7 cellular contexts compared by ENCODE assay signal in genomic region chr17:38482700-38483043, GRCh38. TPM values are rescaled to one million over a fixed set of nuclear protein-coding genes. Genes with fewer than 3 reads are reported as not detected.
DNase-seq lines count a peak whose midpoint lies in the region; ATAC-seq, FAIRE-seq and TF ChIP-seq lines count a peak whose summit lies in the region.
"Not testable (repeated sequence)": the region's sequence is repeated elsewhere in the genome, so short reads cannot be mapped to it uniquely, and the experiment has no call there.

No MANE protein-coding gene starts in this region.

- intact Hi-C loops in HepG2 (cut with micrococcal nuclease; ENCODE audit: unreplicated experiment), result not testable (repeated sequence)

- POLR2A ChIA-PET in HepG2 (lab: Yijun Ruan, JAX), result not testable (repeated sequence)

- not testable (repeated sequence) for H3K4me3 Mint-ChIP-seq in GM23338; chondrocyte (ENCODE audit: unreplicated experiment); type B pancreatic cell

- not testable (repeated sequence) for TF ChIP-seq RAD21 in HepG2 (CRISPR knock-in tag; IDR thresholded peaks at IDR 0.05)

- not testable (repeated sequence) for TF ChIP-seq CTCF in GM23338 (conservative IDR thresholded peaks at IDR 0.05; ENCODE audit: low read depth in 2 of 2); RWPE2 (IDR thresholded peaks at IDR 0.05; ENCODE audit: poor library complexity, severe bottlenecking); chondrocyte (IDR thresholded peaks at IDR 0.05); gastroesophageal sphincter (IDR thresholded peaks at IDR 0.05); HepG2 (CRISPR knock-in tag; IDR thresholded peaks at IDR 0.05); type B pancreatic cell (conservative IDR thresholded peaks at IDR 0.05)

- not testable (repeated sequence) for H3F3A ChIP-seq in GM23338 (replicated peaks; ENCODE audit: low read depth)

- not testable (repeated sequence) for H3K27me3 ChIP-seq in GM23338 (ENCODE audit: insufficient read depth); RWPE2 (ENCODE audit: insufficient read depth, poor library complexity, severe bottlenecking); gastroesophageal sphincter
- peaks cover 3 to 25% of the 10 kb centered on the region in 2 experiments; a peak in 3 of 5 replicates for H3K27me3 ChIP-seq in HepG2 (ENCODE audit: control insufficient read depth in 1 of 2, insufficient read depth in 2 of 2, low read length in 2 of 2)

- H3K9me2 ChIP-seq in GM23338 (ENCODE audit: insufficient read depth), result not testable (repeated sequence)

- not testable (repeated sequence) for H3K36me3 ChIP-seq in GM23338 (ENCODE audit: insufficient read depth); HepG2 (replicated peaks in 1 of 2; ENCODE audit: control insufficient read depth in 1 of 2, insufficient read depth in 2 of 2, low read length in 2 of 2)
- H3K36me3 ChIP-seq in RWPE2 (ENCODE audit: low read depth), result peaks cover 57% of the 10 kb centered on the region
- peaks cover 0 to 75% of the 10 kb centered on the region in 2 donors for H3K36me3 ChIP-seq in gastroesophageal sphincter

- H3K4me1 Mint-ChIP-seq in GM23338 (peaks cover 21% of the 10 kb centered on the region), chondrocyte (ENCODE audit: low read depth) (peaks cover 42% of the 10 kb centered on the region), type B pancreatic cell (ENCODE audit: unreplicated experiment) (peaks cover 19% of the 10 kb centered on the region)

- BruUV-seq in HepG2 (replicated peaks; lab: Mats Ljungman, UMichigan), result not testable (repeated sequence)

- ATAC-seq in GM23338, gastroesophageal sphincter: not testable (repeated sequence)
- ATAC-seq in RWPE2 (ENCODE audit: low read depth), result peak; percentile 53; the same call in 2 of the 3 replicates
- peak; percentile 69 for ATAC-seq in HepG2

- in situ Hi-C loops in HepG2 (cut with HindIII; ENCODE audit: extremely low pct_ligation_motif_present, low pct_unique_long_range_greater_than_20kb), result not testable (repeated sequence)

- not testable (repeated sequence) for FAIRE-seq in HepG2 (lab: Jason Lieb, UNC)

- H3K9ac ChIP-seq in HepG2 (ENCODE audit: insufficient read depth, low read depth, low read length), result not testable (repeated sequence)

- H3K79me2 ChIP-seq in GM23338 (replicated peaks; ENCODE audit: insufficient read depth); HepG2 (ENCODE audit: insufficient read depth, low read length): not testable (repeated sequence)

- H3K36me3 Mint-ChIP-seq in GM23338 (ENCODE audit: low read depth), result peaks cover 76% of the 10 kb centered on the region
- peaks cover 28% of the 10 kb centered on the region for H3K36me3 Mint-ChIP-seq in chondrocyte (ENCODE audit: low read depth)
- peaks cover 14% of the 10 kb centered on the region for H3K36me3 Mint-ChIP-seq in type B pancreatic cell

- H3K27ac Mint-ChIP-seq in GM23338, result not testable (repeated sequence)
- H3K27ac Mint-ChIP-seq in chondrocyte (ENCODE audit: unreplicated experiment) (peak overlapping the region; percentile 53), type B pancreatic cell (peak overlapping the region; percentile 82)

- H4K20me1 ChIP-seq in GM23338 (replicated peaks; ENCODE audit: insufficient read depth); HepG2 (ENCODE audit: insufficient read depth, low read length): not testable (repeated sequence)

- TF ChIP-seq EP300 in gastroesophageal sphincter (IDR thresholded peaks at IDR 0.05); HepG2 (IDR thresholded peaks at IDR 0.05; ENCODE audit: low read depth in 2 of 2, low read length in 2 of 2); HepG2 (CRISPR knock-in tag; IDR thresholded peaks at IDR 0.05; ENCODE audit: borderline replicate concordance): not testable (repeated sequence)

- H3K4me2 ChIP-seq in GM23338; HepG2 (ENCODE audit: low read depth, low read length): not testable (repeated sequence)

- not testable (repeated sequence) for DNase-seq in GM23338 (ENCODE audit: low spot score); RWPE2 (ENCODE audit: low spot score); chondrocyte (ENCODE audit: low spot score); HepG2 (ENCODE audit: low spot score); substantia nigra (lab: John Stamatoyannopoulos, UW); type B pancreatic cell (ENCODE audit: extremely low spot score, unreplicated experiment)

- CTCF ChIA-PET in HepG2 (lab: Yijun Ruan, JAX; ENCODE audit: low intra/inter-chr PET ratio, low total read pairs), result not testable (repeated sequence)

- H3K9me3 ChIP-seq in RWPE2 (ENCODE audit: severe bottlenecking); gastroesophageal sphincter; HepG2 (ENCODE audit: low read length): not testable (repeated sequence)

- not testable (repeated sequence) for H3K4me1 ChIP-seq in GM23338 (ENCODE audit: insufficient read depth); RWPE2 (ENCODE audit: insufficient read depth, poor library complexity, severe bottlenecking); HepG2 (ENCODE audit: insufficient read depth, low read length)
- H3K4me1 ChIP-seq in gastroesophageal sphincter, result peaks cover 3 to 51% (median 9%) of the 10 kb centered on the region in 3 donors

- not testable (repeated sequence) for H2AFZ ChIP-seq in GM23338; HepG2 (ENCODE audit: low read length)

- not testable (repeated sequence) for H3K9me3 Mint-ChIP-seq in GM23338; chondrocyte (ENCODE audit: low read depth); type B pancreatic cell

- 0 out of 2 replicates have a peak overlapping the region, but pooled peaks have one; percentile 26 for H3K27ac ChIP-seq in GM23338 (ENCODE audit: low read depth)
- peak overlapping the region; percentile 11 for H3K27ac ChIP-seq in RWPE2 (ENCODE audit: poor library complexity, severe bottlenecking)
- peak overlapping the region in 3 of 4 donors; percentile 43 to 75 (median 74) for H3K27ac ChIP-seq in gastroesophageal sphincter
- H3K27ac ChIP-seq in HepG2 (ENCODE audit: extremely low read length, insufficient read depth, low read length), result not testable (repeated sequence)
- peak overlapping the region; percentile 86 for H3K27ac ChIP-seq in substantia nigra (ENCODE audit: low read depth, low read length, poor library complexity, severe bottlenecking)

- H3K4me3 ChIP-seq in GM23338; RWPE2 (ENCODE audit: severe bottlenecking); gastroesophageal sphincter; HepG2 (replicated peaks in 1 of 3; ENCODE audit: insufficient read depth in 1 of 3, low read depth in 2 of 3, low read length in 3 of 3): not testable (repeated sequence)

- 63 to 80% methylated on average over 2 to 3 of the region's 8 CpGs for WGBS in gastroesophageal sphincter (ENCODE audit: low coverage in 1 of 2), 2 donors
- 46% methylated on average over 6 of the region's 8 CpGs for whole genome bisulfite sequencing in HepG2 (ENCODE audit: low lambda C conversion rate)

- peaks cover 11% of the 10 kb centered on the region for H3K27me3 Mint-ChIP-seq in GM23338 (ENCODE audit: insufficient read depth, low read depth, poor library complexity)
- not testable (repeated sequence) for H3K27me3 Mint-ChIP-seq in chondrocyte (ENCODE audit: low read depth); type B pancreatic cell

- not testable (repeated sequence) for TF ChIP-seq POLR2A in gastroesophageal sphincter (IDR thresholded peaks at IDR 0.05); HepG2 (IDR thresholded peaks at IDR 0.05; ENCODE audit: insufficient read depth in 1 of 2, low read depth in 2 of 2, low read length in 2 of 2)

RNA-seq across cellular contexts. Expression of gene ARHGAP23, which starts 54.4 kb away (rescaled TPM):
- 116 and 150 TPM in 2 replicates for total RNA-seq in GM23338 (2014; rRNA removed; shearing (Covaris generic))
- 21.4 and 24.1 TPM in 2 replicates for polyA plus RNA-seq in GM23338 (2016; fragmentation: Nextera tagmentation; extraction: Ambion mirVana)
- total RNA-seq in chondrocyte, result 109 to 165 TPM (median 157 TPM) in 3 replicates
- 100 to 1,000 TPM in 1 of 4 donors, 10 to 100 TPM in 3; 45.3 to 132 (median 82.8) TPM for total RNA-seq in gastroesophageal sphincter
- total RNA-seq in HepG2 (2016; rRNA removed; fragmentation: Illumina TruSeq; extraction: Trizol), result not detected in 2 replicates
- total RNA-seq in HepG2 (2016; cell fraction: cytosol; rRNA removed; fragmentation: Illumina TruSeq; extraction: Trizol; ENCODE audit: low read depth), result not detected in 2 replicates
- total RNA-seq in HepG2 (2016; cell fraction: insoluble cytoplasmic fraction; rRNA removed; fragmentation: Illumina TruSeq; extraction: Trizol), result 0.22 TPM in 1 of 2 replicates, not detected in the other
- total RNA-seq in HepG2 (2016; cell fraction: membrane; rRNA removed; fragmentation: Illumina TruSeq; extraction: Trizol), result not detected in 2 replicates
- 0.96 TPM in 1 of 2 replicates, not detected in the other for total RNA-seq in HepG2 (2016; cell fraction: nucleus; rRNA removed; fragmentation: Illumina TruSeq; extraction: Trizol)
- 0.03 TPM in 2 replicates for polyA plus RNA-seq in HepG2 (2011; rRNA removed)
- polyA plus RNA-seq in HepG2 (2011; cell fraction: cytosol; rRNA removed), result 0.03 and 0.14 TPM in 2 replicates
- 0.28 and 0.32 TPM in 2 replicates for polyA plus RNA-seq in HepG2 (2011; cell fraction: nucleus; rRNA removed)
- 0.08 and 0.20 TPM in 2 replicates for polyA plus RNA-seq in HepG2 (2012)
- 0.18 TPM in 1 of 2 replicates, not detected in the other for polyA plus RNA-seq in HepG2 (2016; cell fraction: cytosol; fragmentation: Illumina TruSeq; extraction: Trizol; ENCODE audit: low read depth)
- polyA plus RNA-seq in HepG2 (2016; cell fraction: insoluble cytoplasmic fraction; fragmentation: Illumina TruSeq; extraction: Trizol; ENCODE audit: low read depth), result 0.04 TPM in 1 of 2 replicates, not detected in the other
- polyA plus RNA-seq in HepG2 (2016; cell fraction: membrane; fragmentation: Illumina TruSeq; extraction: Trizol; ENCODE audit: low read depth), result not detected in 2 replicates
- 0.15 and 0.55 TPM in 2 replicates for polyA plus RNA-seq in HepG2 (2016; cell fraction: nucleus; fragmentation: Illumina TruSeq; extraction: Trizol; ENCODE audit: insufficient read depth, low read depth)
- 41.8 TPM in 1 of 2 replicates, not detected in the other for polyA minus RNA-seq in HepG2 (2011; rRNA and poly(A)+ RNA removed; ENCODE audit: low replicate concordance)
- polyA minus RNA-seq in HepG2 (2011; cell fraction: cytosol; rRNA and poly(A)+ RNA removed), result 0.20 TPM in 1 of 2 replicates, not detected in the other
- 0.39 TPM in 1 of 2 replicates, not detected in the other for polyA minus RNA-seq in HepG2 (2011; cell fraction: nucleus; rRNA and poly(A)+ RNA removed)
- total RNA-seq in type B pancreatic cell (ENCODE audit: low replicate concordance), result 114 and 333 TPM in 2 replicates

Comparison
In these comparisons a context has a peak if more than half of its experiments do, and no peak if none do; other contexts are left out.
1. RNA of gene ARHGAP23, which starts 54.4 kb away (total RNA-seq): 109 to 165 TPM in chondrocyte, 116 to 150 TPM in GM23338, 114 to 333 TPM in type B pancreatic cell and 45.3 to 132 TPM in gastroesophageal sphincter; 0.22 to 0.96 TPM in HepG2; every median in the first group is over 10 times any median in the second.